ENCODE assay signal across 1 cellular context in genomic region chr10:7408494-7409044, GRCh38.
TF ChIP-seq lines count a peak whose summit lies in the region.

No MANE protein-coding gene starts in this region.

TF ChIP-seq in K562, 482 proteins besides CTCF, POLR2A, EP300 and RAD21 (continued from another document and continues in another):
- no peak for TF ChIP-seq E2F5 (CRISPR knock-in tag; IDR thresholded peaks at IDR 0.05)
- peak; percentile 15; the same call in 1 of the 2 replicates for TF ChIP-seq POLR2AphosphoS5 (IDR thresholded peaks at IDR 0.05; ENCODE audit: control insufficient read depth, insufficient read depth, low read depth, low read length)
- TF ChIP-seq, protein P1, sequence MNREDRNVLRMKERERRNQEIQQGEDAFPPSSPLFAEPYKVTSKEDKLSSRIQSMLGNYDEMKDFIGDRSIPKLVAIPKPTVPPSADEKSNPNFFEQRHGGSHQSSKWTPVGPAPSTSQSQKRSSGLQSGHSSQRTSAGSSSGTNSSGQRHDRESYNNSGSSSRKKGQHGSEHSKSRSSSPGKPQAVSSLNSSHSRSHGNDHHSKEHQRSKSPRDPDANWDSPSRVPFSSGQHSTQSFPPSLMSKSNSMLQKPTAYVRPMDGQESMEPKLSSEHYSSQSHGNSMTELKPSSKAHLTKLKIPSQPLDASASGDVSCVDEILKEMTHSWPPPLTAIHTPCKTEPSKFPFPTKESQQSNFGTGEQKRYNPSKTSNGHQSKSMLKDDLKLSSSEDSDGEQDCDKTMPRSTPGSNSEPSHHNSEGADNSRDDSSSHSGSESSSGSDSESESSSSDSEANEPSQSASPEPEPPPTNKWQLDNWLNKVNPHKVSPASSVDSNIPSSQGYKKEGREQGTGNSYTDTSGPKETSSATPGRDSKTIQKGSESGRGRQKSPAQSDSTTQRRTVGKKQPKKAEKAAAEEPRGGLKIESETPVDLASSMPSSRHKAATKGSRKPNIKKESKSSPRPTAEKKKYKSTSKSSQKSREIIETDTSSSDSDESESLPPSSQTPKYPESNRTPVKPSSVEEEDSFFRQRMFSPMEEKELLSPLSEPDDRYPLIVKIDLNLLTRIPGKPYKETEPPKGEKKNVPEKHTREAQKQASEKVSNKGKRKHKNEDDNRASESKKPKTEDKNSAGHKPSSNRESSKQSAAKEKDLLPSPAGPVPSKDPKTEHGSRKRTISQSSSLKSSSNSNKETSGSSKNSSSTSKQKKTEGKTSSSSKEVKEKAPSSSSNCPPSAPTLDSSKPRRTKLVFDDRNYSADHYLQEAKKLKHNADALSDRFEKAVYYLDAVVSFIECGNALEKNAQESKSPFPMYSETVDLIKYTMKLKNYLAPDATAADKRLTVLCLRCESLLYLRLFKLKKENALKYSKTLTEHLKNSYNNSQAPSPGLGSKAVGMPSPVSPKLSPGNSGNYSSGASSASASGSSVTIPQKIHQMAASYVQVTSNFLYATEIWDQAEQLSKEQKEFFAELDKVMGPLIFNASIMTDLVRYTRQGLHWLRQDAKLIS (CRISPR knock-in tag; IDR thresholded peaks at IDR 0.05) = no peak
- no peak for TF ChIP-seq ESRRB (CRISPR knock-in tag; IDR thresholded peaks at IDR 0.05; ENCODE audit: borderline replicate concordance)
- no peak for TF ChIP-seq TCF7 (IDR thresholded peaks at IDR 0.05; ENCODE audit: borderline replicate concordance)
- no peak for TF ChIP-seq ZNF12 (CRISPR knock-in tag; IDR thresholded peaks at IDR 0.05)
- peak; percentile 65 for TF ChIP-seq POLR2G (IDR thresholded peaks at IDR 0.05; ENCODE audit: low read depth, low read length)
- TF ChIP-seq, protein P2, sequence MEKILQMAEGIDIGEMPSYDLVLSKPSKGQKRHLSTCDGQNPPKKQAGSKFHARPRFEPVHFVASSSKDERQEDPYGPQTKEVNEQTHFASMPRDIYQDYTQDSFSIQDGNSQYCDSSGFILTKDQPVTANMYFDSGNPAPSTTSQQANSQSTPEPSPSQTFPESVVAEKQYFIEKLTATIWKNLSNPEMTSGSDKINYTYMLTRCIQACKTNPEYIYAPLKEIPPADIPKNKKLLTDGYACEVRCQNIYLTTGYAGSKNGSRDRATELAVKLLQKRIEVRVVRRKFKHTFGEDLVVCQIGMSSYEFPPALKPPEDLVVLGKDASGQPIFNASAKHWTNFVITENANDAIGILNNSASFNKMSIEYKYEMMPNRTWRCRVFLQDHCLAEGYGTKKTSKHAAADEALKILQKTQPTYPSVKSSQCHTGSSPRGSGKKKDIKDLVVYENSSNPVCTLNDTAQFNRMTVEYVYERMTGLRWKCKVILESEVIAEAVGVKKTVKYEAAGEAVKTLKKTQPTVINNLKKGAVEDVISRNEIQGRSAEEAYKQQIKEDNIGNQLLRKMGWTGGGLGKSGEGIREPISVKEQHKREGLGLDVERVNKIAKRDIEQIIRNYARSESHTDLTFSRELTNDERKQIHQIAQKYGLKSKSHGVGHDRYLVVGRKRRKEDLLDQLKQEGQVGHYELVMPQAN (IDR thresholded peaks at IDR 0.05; ENCODE audit: borderline replicate concordance) = no peak
- TF ChIP-seq ZKSCAN1 (IDR thresholded peaks at IDR 0.05; ENCODE audit: low read depth, low read length) = no peak
- peak; percentile 25 for TF ChIP-seq RBBP5 (IDR thresholded peaks at IDR 0.05; ENCODE audit: borderline replicate concordance, insufficient read depth, low read length, poor library complexity, severe bottlenecking)
- peak; percentile 74 for TF ChIP-seq MYC (IDR thresholded peaks at IDR 0.05; ENCODE audit: low read depth, low read length)
- no peak for TF ChIP-seq MYC (CRISPR knock-in tag; IDR thresholded peaks at IDR 0.05; ENCODE audit: borderline replicate concordance, low read depth)
- TF ChIP-seq, protein P3, sequence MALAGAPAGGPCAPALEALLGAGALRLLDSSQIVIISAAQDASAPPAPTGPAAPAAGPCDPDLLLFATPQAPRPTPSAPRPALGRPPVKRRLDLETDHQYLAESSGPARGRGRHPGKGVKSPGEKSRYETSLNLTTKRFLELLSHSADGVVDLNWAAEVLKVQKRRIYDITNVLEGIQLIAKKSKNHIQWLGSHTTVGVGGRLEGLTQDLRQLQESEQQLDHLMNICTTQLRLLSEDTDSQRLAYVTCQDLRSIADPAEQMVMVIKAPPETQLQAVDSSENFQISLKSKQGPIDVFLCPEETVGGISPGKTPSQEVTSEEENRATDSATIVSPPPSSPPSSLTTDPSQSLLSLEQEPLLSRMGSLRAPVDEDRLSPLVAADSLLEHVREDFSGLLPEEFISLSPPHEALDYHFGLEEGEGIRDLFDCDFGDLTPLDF (CRISPR knock-in tag; IDR thresholded peaks at IDR 0.05) = no peak
- TF ChIP-seq E2F3 (CRISPR knock-in tag; IDR thresholded peaks at IDR 0.05) = 0 out of 2 replicates have a peak, but pooled peaks have one; percentile 21
- TF ChIP-seq HNRNPL (IDR thresholded peaks at IDR 0.05; ENCODE audit: low read depth, low read length) = no peak
- TF ChIP-seq FOXJ3 (CRISPR knock-in tag; IDR thresholded peaks at IDR 0.05) = no peak
- TF ChIP-seq ZFP1 (CRISPR knock-in tag; IDR thresholded peaks at IDR 0.05) = no peak
- TF ChIP-seq FOXO4 (CRISPR knock-in tag; IDR thresholded peaks at IDR 0.05) = no peak
- no peak for TF ChIP-seq STAT5A (IDR thresholded peaks at IDR 0.05; ENCODE audit: borderline replicate concordance, low read length)
- TF ChIP-seq ZNF165 (CRISPR knock-in tag; IDR thresholded peaks at IDR 0.05; ENCODE audit: borderline replicate concordance) = no peak
- no peak for TF ChIP-seq ZNF707 (CRISPR knock-in tag; conservative IDR thresholded peaks at IDR 0.05)
- TF ChIP-seq ZNF609 (CRISPR knock-in tag; IDR thresholded peaks at IDR 0.05; ENCODE audit: borderline replicate concordance) = no peak
- TF ChIP-seq BRF2 (IDR thresholded peaks at IDR 0.05; ENCODE audit: borderline replicate concordance, insufficient read depth, insufficient read length) = no peak
- TF ChIP-seq ZNF41 (CRISPR knock-in tag; conservative IDR thresholded peaks at IDR 0.05) = no peak
- no peak for TF ChIP-seq MCM2 (IDR thresholded peaks at IDR 0.05; ENCODE audit: low read depth)
- TF ChIP-seq CSDE1 (IDR thresholded peaks at IDR 0.05) = no peak
- no peak for TF ChIP-seq NR2C1 (IDR thresholded peaks at IDR 0.05)
- 0 out of 2 replicates have a peak, but pooled peaks have one; percentile 23 for TF ChIP-seq NR2C1 (tag; IDR thresholded peaks at IDR 0.05)
- TF ChIP-seq MNT (conservative IDR thresholded peaks at IDR 0.05) = peak; percentile 4 to 36; a peak in 2 of 4 replicates
- no peak for TF ChIP-seq ZNF217 (CRISPR knock-in tag; IDR thresholded peaks at IDR 0.05)
- no peak for TF ChIP-seq BACH1 (tag; IDR thresholded peaks at IDR 0.05)
- peak; percentile 91 for TF ChIP-seq L3MBTL2 (IDR thresholded peaks at IDR 0.05)
- peak; percentile 33 for TF ChIP-seq HMGN3 (IDR thresholded peaks at IDR 0.05; ENCODE audit: borderline replicate concordance, extremely low read depth, insufficient read length, low read depth, low read length)
- TF ChIP-seq MXI1 (IDR thresholded peaks at IDR 0.05; ENCODE audit: low read depth, low read length) = no peak
- no peak for TF ChIP-seq YY1 (IDR thresholded peaks at IDR 0.05; ENCODE audit: borderline replicate concordance in 1 of 3, control insufficient read depth in 1 of 3, extremely low read depth in 1 of 3, insufficient read depth in 3 of 3, insufficient read length in 1 of 3, insufficient replicate concordance in 2 of 3, low read depth in 1 of 3, low read length in 2 of 3)
- TF ChIP-seq SP1 (CRISPR knock-in tag; IDR thresholded peaks at IDR 0.05) = peak; percentile 49; the same call in 1 of the 2 replicates
- TF ChIP-seq TFAP4 (CRISPR knock-in tag; IDR thresholded peaks at IDR 0.05; ENCODE audit: borderline replicate concordance) = peak; percentile 46; the same call in 1 of the 2 replicates
- TF ChIP-seq TAF15 (IDR thresholded peaks at IDR 0.05; ENCODE audit: low read depth, low read length) = no peak
- no peak for TF ChIP-seq RBM39 (optimal IDR thresholded peaks at IDR 0.05; ENCODE audit: low read depth, low read length)
- peak; percentile 9 for TF ChIP-seq SAP30 (IDR thresholded peaks at IDR 0.05; ENCODE audit: borderline replicate concordance, insufficient read depth, low read depth, low read length, poor library complexity, severe bottlenecking)
- no peak for TF ChIP-seq HNRNPK (IDR thresholded peaks at IDR 0.05; ENCODE audit: low read depth, low read length, poor library complexity, severe bottlenecking)
- no peak for TF ChIP-seq SP2 (IDR thresholded peaks at IDR 0.05; ENCODE audit: extremely low read depth, low read depth, low read length, poor library complexity, severe bottlenecking)
- no peak for TF ChIP-seq MXD1 (CRISPR knock-in tag; IDR thresholded peaks at IDR 0.05; ENCODE audit: borderline replicate concordance, poor library complexity, severe bottlenecking)
